1 cellular context compared by ENCODE assay signal in genomic region chr12:1523046-1523445, GRCh38.
TF ChIP-seq lines count a peak whose summit lies in the region.

No MANE protein-coding gene starts in this region.

TF ChIP-seq in GM23338, 12 proteins besides CTCF, POLR2A, EP300 and RAD21 (continued from another document):
- TF ChIP-seq, protein P1, sequence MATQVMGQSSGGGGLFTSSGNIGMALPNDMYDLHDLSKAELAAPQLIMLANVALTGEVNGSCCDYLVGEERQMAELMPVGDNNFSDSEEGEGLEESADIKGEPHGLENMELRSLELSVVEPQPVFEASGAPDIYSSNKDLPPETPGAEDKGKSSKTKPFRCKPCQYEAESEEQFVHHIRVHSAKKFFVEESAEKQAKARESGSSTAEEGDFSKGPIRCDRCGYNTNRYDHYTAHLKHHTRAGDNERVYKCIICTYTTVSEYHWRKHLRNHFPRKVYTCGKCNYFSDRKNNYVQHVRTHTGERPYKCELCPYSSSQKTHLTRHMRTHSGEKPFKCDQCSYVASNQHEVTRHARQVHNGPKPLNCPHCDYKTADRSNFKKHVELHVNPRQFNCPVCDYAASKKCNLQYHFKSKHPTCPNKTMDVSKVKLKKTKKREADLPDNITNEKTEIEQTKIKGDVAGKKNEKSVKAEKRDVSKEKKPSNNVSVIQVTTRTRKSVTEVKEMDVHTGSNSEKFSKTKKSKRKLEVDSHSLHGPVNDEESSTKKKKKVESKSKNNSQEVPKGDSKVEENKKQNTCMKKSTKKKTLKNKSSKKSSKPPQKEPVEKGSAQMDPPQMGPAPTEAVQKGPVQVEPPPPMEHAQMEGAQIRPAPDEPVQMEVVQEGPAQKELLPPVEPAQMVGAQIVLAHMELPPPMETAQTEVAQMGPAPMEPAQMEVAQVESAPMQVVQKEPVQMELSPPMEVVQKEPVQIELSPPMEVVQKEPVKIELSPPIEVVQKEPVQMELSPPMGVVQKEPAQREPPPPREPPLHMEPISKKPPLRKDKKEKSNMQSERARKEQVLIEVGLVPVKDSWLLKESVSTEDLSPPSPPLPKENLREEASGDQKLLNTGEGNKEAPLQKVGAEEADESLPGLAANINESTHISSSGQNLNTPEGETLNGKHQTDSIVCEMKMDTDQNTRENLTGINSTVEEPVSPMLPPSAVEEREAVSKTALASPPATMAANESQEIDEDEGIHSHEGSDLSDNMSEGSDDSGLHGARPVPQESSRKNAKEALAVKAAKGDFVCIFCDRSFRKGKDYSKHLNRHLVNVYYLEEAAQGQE (IDR thresholded peaks at IDR 0.05; ENCODE audit: unreplicated experiment) = no peak
- TF ChIP-seq NANOG (IDR thresholded peaks at IDR 0.05; ENCODE audit: borderline replicate concordance) (no peak), ZNF331 (CRISPR knock-in tag; IDR thresholded peaks at IDR 0.05; ENCODE audit: low read depth) (no peak), JUNB (IDR thresholded peaks at IDR 0.05; ENCODE audit: unreplicated experiment) (no peak), ZNF462 (CRISPR knock-in tag; IDR thresholded peaks at IDR 0.05) (no peak), STAT1 (IDR thresholded peaks at IDR 0.05; ENCODE audit: unreplicated experiment) (no peak)
